Comparison of ENCODE assay signal across 30 cellular contexts in the genomic region with DNA sequence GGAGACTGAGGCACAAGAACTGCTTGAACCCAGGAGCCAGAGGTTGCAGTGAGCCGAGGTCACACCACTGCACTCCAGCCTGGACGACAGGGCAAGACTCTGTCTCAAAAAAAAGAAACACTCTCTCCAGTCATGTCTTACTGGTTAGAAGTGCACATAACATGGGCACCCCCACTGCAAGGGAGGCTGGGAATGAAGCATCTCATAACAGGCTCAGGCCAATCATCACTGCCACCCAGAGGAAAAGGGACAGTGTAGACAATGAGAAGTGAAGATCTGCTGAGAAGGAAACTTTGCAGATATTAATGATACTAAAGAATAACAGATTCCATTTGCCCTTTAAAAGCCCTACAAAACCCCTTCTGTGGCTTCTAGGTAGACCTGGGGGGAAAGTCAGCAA.
DNase-seq lines count a peak whose midpoint lies in the region; ATAC-seq and TF ChIP-seq lines count a peak whose summit lies in the region.
"Had no signal": no experiment of that assay in that cellular context is flagged by ENCODE, and none has a peak within 500 bp of the region (broad histone marks: within the 10 kb centered on the region; RNA-seq: fewer than 3 reads in every experiment).

No MANE protein-coding gene starts in this region.

- no peaks in the 10 kb centered on the region for H3K9me3 Mint-ChIP-seq in central memory CD8-positive, alpha-beta T cell
- no peaks in the 10 kb centered on the region for H3K9me3 Mint-ChIP-seq in nephron
- H3K9me3 Mint-ChIP-seq in type B pancreatic cell: no peaks in the 10 kb centered on the region
- H3K9me3 Mint-ChIP-seq: activated CD4-positive, alpha-beta memory T cell treated with anti-CD3 and anti-CD28 coated beads for 36 hours; CD14-positive monocyte; naive thymus-derived CD8-positive, alpha-beta T cell had no signal

- H3K27me3 Mint-ChIP-seq in central memory CD8-positive, alpha-beta T cell: no peaks in the 10 kb centered on the region
- H3K27me3 Mint-ChIP-seq in nephron (ENCODE audit: low read depth) (peaks cover 11% of the 10 kb centered on the region), type B pancreatic cell (no peaks in the 10 kb centered on the region)
- H3K27me3 Mint-ChIP-seq: activated CD4-positive, alpha-beta memory T cell treated with anti-CD3 and anti-CD28 coated beads for 36 hours; naive thymus-derived CD8-positive, alpha-beta T cell had no signal

- TF ChIP-seq CTCF in right atrium auricular region (IDR thresholded peaks at IDR 0.05): no peak
- TF ChIP-seq CTCF in nephron (IDR thresholded peaks at IDR 0.05; ENCODE audit: unreplicated experiment in 3 of 3): no peak
- no peak for TF ChIP-seq CTCF in type B pancreatic cell (conservative IDR thresholded peaks at IDR 0.05)

- peak overlapping the region; percentile 54 for H3K27ac Mint-ChIP-seq in central memory CD8-positive, alpha-beta T cell (ENCODE audit: low read depth)
- peak overlapping the region; percentile 48 to 85 (median 66) for H3K27ac Mint-ChIP-seq in nephron
- peak overlapping the region; percentile 89 for H3K27ac Mint-ChIP-seq in type B pancreatic cell
- H3K27ac Mint-ChIP-seq: activated CD4-positive, alpha-beta memory T cell treated with anti-CD3 and anti-CD28 coated beads for 36 hours had no signal

- no peaks in the 10 kb centered on the region for H3K36me3 ChIP-seq in right atrium auricular region
- H3K36me3 ChIP-seq: ascending aorta, esophagus squamous epithelium, gastrocnemius medialis, ovary, right lobe of liver, vagina, WERI-Rb-1 had no signal

- no peak overlapping the region for H3K4me3 Mint-ChIP-seq in central memory CD8-positive, alpha-beta T cell
- H3K4me3 Mint-ChIP-seq in nephron (no peak overlapping the region), type B pancreatic cell (peak overlapping the region; percentile 37)
- H3K4me3 Mint-ChIP-seq: activated CD4-positive, alpha-beta memory T cell treated with anti-CD3 and anti-CD28 coated beads for 36 hours; CD14-positive monocyte; naive thymus-derived CD8-positive, alpha-beta T cell had no signal

- ATAC-seq in Right ventricle myocardium inferior (no peak), GM18870 (IDR thresholded peaks at IDR 0.05; ENCODE audit: unreplicated experiment) (no peak)
- ATAC-seq in central memory CD8-positive, alpha-beta T cell (replicated peaks; ENCODE audit: extremely low read depth, poor library complexity, severe bottlenecking): no peak
- ATAC-seq: gastrocnemius medialis; GM12878; naive thymus-derived CD8-positive, alpha-beta T cell had no signal

- H3K9me3 ChIP-seq in right atrium auricular region: no peaks in the 10 kb centered on the region
- H3K9me3 ChIP-seq: ascending aorta, esophagus squamous epithelium, gastrocnemius medialis, ovary, right lobe of liver, SK-N-SH, vagina had no signal

- intact Hi-C loops in Right ventricle myocardium inferior (cut with DNase I): no loop called here

- peaks cover 0 to 61% of the 10 kb centered on the region in 2 donors for H3K4me1 ChIP-seq in right atrium auricular region

- H3K4me1 Mint-ChIP-seq in central memory CD8-positive, alpha-beta T cell: peaks cover 36% of the 10 kb centered on the region
- H3K4me1 Mint-ChIP-seq in nephron: peaks cover 32% of the 10 kb centered on the region
- H3K4me1 Mint-ChIP-seq in type B pancreatic cell (ENCODE audit: unreplicated experiment): peaks cover 46% of the 10 kb centered on the region

- H3K27ac ChIP-seq in right atrium auricular region: peak overlapping the region; percentile 37 to 55
- H3K27ac ChIP-seq: ascending aorta, ovary, right lobe of liver, WERI-Rb-1 had no signal

- H3K36me3 Mint-ChIP-seq in central memory CD8-positive, alpha-beta T cell (ENCODE audit: insufficient read depth): peaks cover 4% of the 10 kb centered on the region
- no peaks in the 10 kb centered on the region for H3K36me3 Mint-ChIP-seq in nephron (ENCODE audit: low read depth)
- peaks cover 5% of the 10 kb centered on the region for H3K36me3 Mint-ChIP-seq in type B pancreatic cell
- H3K36me3 Mint-ChIP-seq: activated CD4-positive, alpha-beta memory T cell treated with anti-CD3 and anti-CD28 coated beads for 36 hours had no signal

- H3K27me3 ChIP-seq in right atrium auricular region: no peaks in the 10 kb centered on the region
- H3K27me3 ChIP-seq: ascending aorta, esophagus squamous epithelium, gastrocnemius medialis, ovary, right lobe of liver, vagina had no signal

- no peak overlapping the region for H3K4me3 ChIP-seq in right atrium auricular region
- H3K4me3 ChIP-seq: ascending aorta, esophagus squamous epithelium, gastrocnemius medialis, GM12878, ovary, right lobe of liver, vagina had no signal

- DNase-seq in right atrium auricular region (ENCODE audit: low spot score): no peak
- no peak for DNase-seq in Right ventricle myocardium inferior (ENCODE audit: missing footprints)
- no peak for DNase-seq in central memory CD8-positive, alpha-beta T cell (ENCODE audit: low spot score in 2 of 2)
- DNase-seq in type B pancreatic cell (ENCODE audit: extremely low spot score, unreplicated experiment): no peak
- no peak for DNase-seq in kidney glomerular epithelial cell (lab: John Stamatoyannopoulos, UW)
- no peak for DNase-seq in DMS53 (lab: John Stamatoyannopoulos, UW)
- DNase-seq: activated CD4-positive, alpha-beta memory T cell treated with anti-CD3 and anti-CD28 coated beads for 36 hours; activated naive CD4-positive, alpha-beta T cell treated with Interleukin-2 at 50 U/mL for 16 hours; activated T-cell treated with anti-CD3 and anti-CD28 coated beads for 4 hours; central memory CD4-positive, alpha-beta T cell; effector CD4-positive, alpha-beta T cell; esophagus squamous epithelium; gastrocnemius medialis; KG1; kidney; naive thymus-derived CD8-positive, alpha-beta T cell; NCI-H1694; NCI-H524 treated with DMSO at 0.1 percent for 48 hours; ovary; right lobe of liver; SK-N-SH; stimulated activated CD4-positive, alpha-beta T cell treated with anti-CD3 and anti-CD28 coated beads, Interleukin-15, amount 100 ng/mL, for 24 hours; stimulated activated CD8-positive, alpha-beta memory T cell treated with anti-CD3 and anti-CD28 coated beads, Interleukin-4, amount 100 ng/mL, for 48 hours; WERI-Rb-1 had no signal
